13 cellular contexts compared by ENCODE assay signal in the genomic region with DNA sequence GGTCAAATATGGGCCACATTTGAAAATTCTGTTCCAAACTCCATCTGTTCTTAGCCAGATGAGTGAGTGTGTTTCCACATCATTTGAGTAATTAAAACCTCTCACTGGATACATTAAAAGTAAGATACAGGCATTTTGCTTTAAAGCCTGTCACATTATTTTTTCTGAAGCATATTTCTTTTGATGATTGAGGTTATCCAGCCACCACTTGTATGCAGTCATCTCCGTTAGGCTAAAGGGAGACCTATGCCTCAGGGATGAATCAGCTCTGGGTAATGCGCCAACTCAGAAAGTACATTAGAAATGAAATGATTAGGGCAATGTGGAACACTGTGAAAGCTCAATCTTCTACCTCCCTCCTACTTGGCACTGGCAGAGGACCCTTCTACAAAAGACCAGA.
DNase-seq lines count a peak whose midpoint lies in the region; ATAC-seq and TF ChIP-seq lines count a peak whose summit lies in the region.
"Had no signal": no experiment of that assay in that cellular context is flagged by ENCODE, and none has a peak within 500 bp of the region (broad histone marks: within the 10 kb centered on the region; RNA-seq: fewer than 3 reads in every experiment).

No MANE protein-coding gene starts in this region.

- TF ChIP-seq CTCF in RWPE2 (IDR thresholded peaks at IDR 0.05; ENCODE audit: poor library complexity, severe bottlenecking) = no peak
- no peak for TF ChIP-seq CTCF in fibroblast of lung (conservative IDR thresholded peaks at IDR 0.05 in 1 of 2, IDR thresholded peaks at IDR 0.05 in 1 of 2; ENCODE audit: low read depth in 1 of 2, low read length in 2 of 2)
- TF ChIP-seq CTCF in smooth muscle cell (IDR thresholded peaks at IDR 0.05; ENCODE audit: borderline replicate concordance, insufficient read depth, poor library complexity, severe bottlenecking) = no peak

- H3K79me2 ChIP-seq in fibroblast of lung (ENCODE audit: control insufficient read depth, insufficient read depth, low read length) = no peaks in the 10 kb centered on the region
- no peaks in the 10 kb centered on the region for H3K79me2 ChIP-seq in smooth muscle cell (ENCODE audit: low read depth)

- WGBS in smooth muscle cell (ENCODE audit: low lambda C conversion rate) = 21% methylated on average over 2 of the region's 2 CpGs

- peak; percentile 93 for ATAC-seq in RWPE2 (ENCODE audit: low read depth)
- ATAC-seq in HG03108 (IDR thresholded peaks at IDR 0.05; ENCODE audit: unreplicated experiment) = no peak
- ATAC-seq in activated CD4-positive, CD25-positive, alpha-beta regulatory T cell treated with anti-CD3 and anti-CD28 coated beads, Interleukin-2, amount 50 U/mL, for 24 hours = no peak

- peak overlapping the region; percentile 7 for H3K4me2 ChIP-seq in fibroblast of lung (ENCODE audit: extremely low read depth, insufficient read depth, low read length)
- peak overlapping the region; percentile 27 for H3K4me2 ChIP-seq in smooth muscle cell

- H3K4me1 ChIP-seq in RWPE2 (ENCODE audit: insufficient read depth, poor library complexity, severe bottlenecking) = peaks cover 31% of the 10 kb centered on the region
- peaks cover 36% of the 10 kb centered on the region for H3K4me1 ChIP-seq in fibroblast of lung (ENCODE audit: control insufficient read depth, extremely low read depth, insufficient read depth, low read length)
- peaks cover 22% of the 10 kb centered on the region for H3K4me1 ChIP-seq in smooth muscle cell (ENCODE audit: low read depth)
- H3K4me1 ChIP-seq: prostate gland had no signal

- H3K9ac ChIP-seq in fibroblast of lung (ENCODE audit: insufficient read depth, low read length) (no peak overlapping the region), smooth muscle cell (ENCODE audit: low read depth) (no peak overlapping the region)

- H3K27me3 ChIP-seq in RWPE2 (ENCODE audit: insufficient read depth, poor library complexity, severe bottlenecking) = no peaks in the 10 kb centered on the region
- H3K27me3 ChIP-seq in fibroblast of lung (ENCODE audit: control insufficient read depth, insufficient read depth, low read length) = no peaks in the 10 kb centered on the region
- no peaks in the 10 kb centered on the region for H3K27me3 ChIP-seq in smooth muscle cell (ENCODE audit: low read depth)
- H3K27me3 ChIP-seq: thyroid gland had no signal

- H4K20me1 ChIP-seq in fibroblast of lung (ENCODE audit: control insufficient read depth, extremely low read depth, insufficient read depth, low read length) (no peaks in the 10 kb centered on the region), smooth muscle cell (ENCODE audit: low read depth) (no peaks in the 10 kb centered on the region)

- H2AFZ ChIP-seq in fibroblast of lung (ENCODE audit: low read length) = no peak overlapping the region
- no peak overlapping the region for H2AFZ ChIP-seq in smooth muscle cell (ENCODE audit: low read depth)

- peak overlapping the region; percentile 67 for H3K27ac ChIP-seq in RWPE2 (ENCODE audit: poor library complexity, severe bottlenecking)
- H3K27ac ChIP-seq in fibroblast of lung (ENCODE audit: insufficient read depth, low read length) = peak overlapping the region; percentile 76
- H3K27ac ChIP-seq in smooth muscle cell (ENCODE audit: low read depth) = peak overlapping the region; percentile 32
- H3K27ac ChIP-seq: prostate gland, thyroid gland had no signal

- no peaks in the 10 kb centered on the region for H3K36me3 ChIP-seq in RWPE2 (ENCODE audit: low read depth)
- H3K36me3 ChIP-seq in fibroblast of lung (ENCODE audit: control insufficient read depth, insufficient read depth, low read length) = no peaks in the 10 kb centered on the region
- no peaks in the 10 kb centered on the region for H3K36me3 ChIP-seq in smooth muscle cell (ENCODE audit: low read depth)
- H3K36me3 ChIP-seq: prostate gland, thyroid gland had no signal

- no peaks in the 10 kb centered on the region for H3F3A ChIP-seq in smooth muscle cell (ENCODE audit: low read depth)

- DNase-seq in H4 (ENCODE audit: low spot score) (peak; percentile 78), RWPE2 (ENCODE audit: low spot score) (no peak), fibroblast of lung (ENCODE audit: low read depth in 2 of 2) (peak; percentile 98 to 99), smooth muscle cell (lab: John Stamatoyannopoulos, UW; ENCODE audit: unreplicated experiment) (no peak), SKM-1 treated with dmso at 0.1 percent for 144 hours (lab: John Stamatoyannopoulos, UW; ENCODE audit: unreplicated experiment) (no peak), KG1 (lab: John Stamatoyannopoulos, UW) (no peak)
- DNase-seq: activated naive CD8-positive, alpha-beta T cell treated with anti-CD3 and anti-CD28 coated beads, Interleukin-2, amount 10 ng/mL, durations not matched to agents 7 days and 5 days; Karpas-422; NCI-H69; thyroid gland had no signal

- H3K9me3 ChIP-seq in RWPE2 (ENCODE audit: severe bottlenecking) (no peaks in the 10 kb centered on the region), fibroblast of lung (ENCODE audit: control insufficient read depth, insufficient read depth, low read depth, low read length) (no peaks in the 10 kb centered on the region), smooth muscle cell (replicated peaks; ENCODE audit: low read depth) (no peaks in the 10 kb centered on the region)
- H3K9me3 ChIP-seq: prostate gland, thyroid gland had no signal

- H3K4me3 ChIP-seq in RWPE2 (ENCODE audit: severe bottlenecking) = no peak overlapping the region
- no peak overlapping the region for H3K4me3 ChIP-seq in fibroblast of lung (replicated peaks in 1 of 4; ENCODE audit: control extremely low read depth in 1 of 4, insufficient read depth in 1 of 4, low read depth in 3 of 4, low read length in 4 of 4)
- H3K4me3 ChIP-seq in smooth muscle cell = no peak overlapping the region
- H3K4me3 ChIP-seq: prostate gland, thyroid gland had no signal

Comparison
In these comparisons a context has a peak if more than half of its experiments do, and no peak if none do; other contexts are left out.
1. DNase-seq: peak in H4 (single experiment) and fibroblast of lung (2 of 2); none in RWPE2 (single experiment), smooth muscle cell (single experiment), SKM-1 treated with dmso at 0.1 percent for 144 hours (single experiment) and KG1 (single experiment).
2. Peak in every context shown above with its lines, with median percentiles within 50 percentile points of each other: H3K27ac ChIP-seq.